ENCODE assay signal across 15 cellular contexts in genomic region chr19:33424181-33424580, GRCh38. TPM values are rescaled to one million over a fixed set of nuclear protein-coding genes. Genes with fewer than 3 reads are reported as not detected.
DNase-seq lines count a peak whose midpoint lies in the region; ATAC-seq, FAIRE-seq and TF ChIP-seq lines count a peak whose summit lies in the region.
"Had no signal": no experiment of that assay in that cellular context is flagged by ENCODE, and none has a peak within 500 bp of the region (broad histone marks: within the 10 kb centered on the region; RNA-seq: fewer than 3 reads in every experiment).

No MANE protein-coding gene starts in this region.

- in situ Hi-C loops in G401 (cut with HindIII; ENCODE audit: low sequenced_read_pairs): no loop called here

- H3K9me3 ChIP-seq in A549: no peaks in the 10 kb centered on the region
- H3K9me3 ChIP-seq: HAP-1 had no signal

- no peaks in the 10 kb centered on the region for H3K27me3 Mint-ChIP-seq in natural killer cell (ENCODE audit: low read depth in 2 of 2)
- H3K27me3 Mint-ChIP-seq: CD4-positive, alpha-beta T cell had no signal

- CTCF ChIA-PET in A549 (lab: Yijun Ruan, JAX): interaction anchor here (0.6 to 12.8 kb wide), 7 partner anchors 7 to 1046 kb away, joined by 3 to 572 read pairs (median 5); no protein-coding TSS in a partner anchor

- TF ChIP-seq CTCF in A549 (IDR thresholded peaks at IDR 0.05) (no peak), natural killer cell (IDR thresholded peaks at IDR 0.05) (no peak)

- no peak for TF ChIP-seq RAD21 in A549 (conservative IDR thresholded peaks at IDR 0.05 in 1 of 2, IDR thresholded peaks at IDR 0.05 in 1 of 2)

- DNase-seq in A549 (ENCODE audit: low read depth in 1 of 2, low spot score in 1 of 2): no peak
- peak; percentile 89 for DNase-seq in G401 (ENCODE audit: low spot score)
- peak; percentile 84 for DNase-seq in cerebellum (ENCODE audit: low spot score)
- DNase-seq in myocyte (ENCODE audit: low read depth): peak; percentile 40
- no peak for DNase-seq in natural killer cell
- no peak for DNase-seq in stimulated activated naive CD8-positive, alpha-beta T cell treated with anti-CD3 and anti-CD28 coated beads, Interleukin-15, Interleukin-2, amounts not matched to agents 100 U/mL and 50 U/mL, for 24 hours
- DNase-seq: AML-193; CD4-positive, alpha-beta T cell; DMS79 treated with DMSO at 0.1 percent for 48 hours; GM23248 had no signal

- no peak overlapping the region for H3K4me3 Mint-ChIP-seq in natural killer cell
- H3K4me3 Mint-ChIP-seq: CD4-positive, alpha-beta T cell had no signal

- H3K4me1 Mint-ChIP-seq in natural killer cell: no peaks in the 10 kb centered on the region

- H3K4me1 ChIP-seq in A549: no peaks in the 10 kb centered on the region
- H3K4me1 ChIP-seq: HAP-1 had no signal

- H3K4me3 ChIP-seq in A549: no peak overlapping the region
- H3K4me3 ChIP-seq: GM12878, GM23248, HAP-1 had no signal

- H3K9me3 Mint-ChIP-seq in natural killer cell: no peaks in the 10 kb centered on the region
- H3K9me3 Mint-ChIP-seq: CD4-positive, alpha-beta T cell had no signal

- no peak for TF ChIP-seq POLR2A in A549 (IDR thresholded peaks at IDR 0.05; ENCODE audit: low read length)

- intact Hi-C loops in natural killer cell (cut with micrococcal nuclease): no loop called here

- ATAC-seq in A549: no peak
- ATAC-seq in natural killer cell: no peak
- ATAC-seq in stimulated activated naive CD8-positive, alpha-beta T cell treated with anti-CD3 and anti-CD28 coated beads, Interleukin-15, Interleukin-2, amounts not matched to agents 100 U/mL and 50 U/mL, for 24 hours: no peak
- ATAC-seq: GM12878 had no signal

- H3K27ac Mint-ChIP-seq in natural killer cell: no peak overlapping the region
- H3K27ac Mint-ChIP-seq: CD4-positive, alpha-beta T cell had no signal

- POLR2A ChIA-PET in A549 (lab: Yijun Ruan, JAX): no interaction called here

- no peaks in the 10 kb centered on the region for H3K36me3 Mint-ChIP-seq in natural killer cell

- no peak for TF ChIP-seq EP300 in A549 (IDR thresholded peaks at IDR 0.05)

- WGBS in A549 (ENCODE audit: missing lambda C conversion rate): 73% methylated on average over 8 of the region's 8 CpGs

- H3K4me2 ChIP-seq in A549: no peak overlapping the region

- no peak overlapping the region for H3K27ac ChIP-seq in A549
- H3K27ac ChIP-seq: C4-2B, GM23248 had no signal

- peak; percentile 36 for FAIRE-seq in A549 (lab: Jason Lieb, UNC)
- FAIRE-seq: A204.1, GM12878, GM18507 had no signal

TF ChIP-seq in A549, 52 proteins besides CTCF, POLR2A, EP300 and RAD21:
- TF ChIP-seq JUNB (IDR thresholded peaks at IDR 0.05) (no peak), TP53 (CRISPR knock-in tag; IDR thresholded peaks at IDR 0.05) (no peak), EHMT2 (IDR thresholded peaks at IDR 0.05; ENCODE audit: low read depth) (no peak), HOXB13 (CRISPR knock-in tag; IDR thresholded peaks at IDR 0.05; ENCODE audit: low read depth) (no peak), ZNF302 (CRISPR knock-in tag; IDR thresholded peaks at IDR 0.05) (no peak), BCL3 (IDR thresholded peaks at IDR 0.05) (no peak), FOSB (CRISPR knock-in tag; IDR thresholded peaks at IDR 0.05) (no peak)

RNA-seq across cellular contexts. Expression of gene CEBPG, which starts 50.7 kb away (rescaled TPM):
- 104 and 138 TPM in 2 replicates for polyA plus RNA-seq in A549 (2011; rRNA removed)
- polyA plus RNA-seq in A549 (2012; cell fraction: cytosol; rRNA removed): 25.7 and 27.7 TPM in 2 replicates
- polyA plus RNA-seq in A549 (2012; cell fraction: nucleus; rRNA removed): 11.1 and 12.8 TPM in 2 replicates
- 34.0 to 35.7 TPM (median 34.3 TPM) in 3 replicates for polyA plus RNA-seq in A549 (2017; fragmentation: RNase III; extraction: RNeasy Plus Mini Kit Qiagen cat#74134 plus additional on column Dnase treatment)
- 62.1 and 64.8 TPM in 2 replicates for polyA minus RNA-seq in A549 (2011; rRNA and poly(A)+ RNA removed)
- 8.2 and 22.1 TPM in 2 replicates for total RNA-seq in G401 (2014; rRNA removed; shearing (Covaris generic))
- 38.3 TPM for total RNA-seq in cerebellum
- 21.7 and 23.6 TPM in 2 replicates for total RNA-seq in myocyte
- 21.0 TPM for polyA plus RNA-seq in myocyte (2012)
- 10 to 100 TPM; 22.3 to 28.1 (median 23.9) TPM for total RNA-seq in natural killer cell

Comparison
In these comparisons a context has a peak if more than half of its experiments do, and no peak if none do; other contexts are left out.
1. DNase-seq: peak in G401 (single experiment), cerebellum (single experiment) and myocyte (single experiment); none in A549 (0 of 2), natural killer cell (single experiment) and stimulated activated naive CD8-positive, alpha-beta T cell treated with anti-CD3 and anti-CD28 coated beads, Interleukin-15, Interleukin-2, amounts not matched to agents 100 U/mL and 50 U/mL, for 24 hours (single experiment).